In the genomic region with DNA sequence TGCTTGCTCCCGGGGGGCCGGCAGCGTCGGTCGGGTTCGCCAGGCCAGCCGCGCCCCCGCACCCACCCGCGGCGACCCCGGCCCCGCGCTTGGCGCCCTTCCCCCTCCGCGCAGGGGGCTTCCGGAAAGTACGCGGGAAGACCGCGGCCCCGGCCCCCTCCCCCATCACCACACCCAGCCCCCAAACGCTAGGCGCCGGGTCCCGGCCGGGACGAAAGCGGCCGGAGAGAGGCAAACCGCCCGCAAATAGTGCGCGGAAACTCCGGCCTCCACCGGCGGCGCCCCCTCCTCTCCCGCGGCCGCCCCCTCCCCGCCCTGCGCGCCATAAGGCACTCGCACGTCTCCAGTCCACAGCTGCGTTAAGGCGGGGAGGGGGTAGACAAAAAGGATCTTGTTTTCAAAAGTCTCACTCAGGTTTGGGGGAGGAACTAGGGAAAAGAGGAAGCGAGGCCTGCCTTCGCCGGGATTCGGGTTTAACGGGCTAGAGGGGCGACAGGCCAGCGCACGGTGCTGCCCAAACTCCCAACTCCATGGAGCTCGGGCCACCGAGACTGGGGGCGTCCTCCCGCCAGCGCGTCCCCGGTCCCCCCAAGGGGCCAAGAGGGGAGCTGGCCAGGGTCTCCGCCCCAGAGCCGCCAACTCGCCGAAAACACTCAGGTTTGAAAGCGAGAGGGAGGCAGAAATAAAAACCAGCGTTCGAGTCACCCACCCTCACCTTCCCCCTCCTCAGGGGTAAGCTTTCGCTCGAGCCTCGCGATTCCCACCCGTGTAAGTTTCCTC, we compare ENCODE assay signal across 1 cellular context.
TF ChIP-seq lines count a peak whose summit lies in the region.

No MANE protein-coding gene starts in this region.

TF ChIP-seq in K562, 482 proteins besides CTCF, POLR2A, EP300 and RAD21 (continued from another document and continues in another):
- TF ChIP-seq, protein P1, sequence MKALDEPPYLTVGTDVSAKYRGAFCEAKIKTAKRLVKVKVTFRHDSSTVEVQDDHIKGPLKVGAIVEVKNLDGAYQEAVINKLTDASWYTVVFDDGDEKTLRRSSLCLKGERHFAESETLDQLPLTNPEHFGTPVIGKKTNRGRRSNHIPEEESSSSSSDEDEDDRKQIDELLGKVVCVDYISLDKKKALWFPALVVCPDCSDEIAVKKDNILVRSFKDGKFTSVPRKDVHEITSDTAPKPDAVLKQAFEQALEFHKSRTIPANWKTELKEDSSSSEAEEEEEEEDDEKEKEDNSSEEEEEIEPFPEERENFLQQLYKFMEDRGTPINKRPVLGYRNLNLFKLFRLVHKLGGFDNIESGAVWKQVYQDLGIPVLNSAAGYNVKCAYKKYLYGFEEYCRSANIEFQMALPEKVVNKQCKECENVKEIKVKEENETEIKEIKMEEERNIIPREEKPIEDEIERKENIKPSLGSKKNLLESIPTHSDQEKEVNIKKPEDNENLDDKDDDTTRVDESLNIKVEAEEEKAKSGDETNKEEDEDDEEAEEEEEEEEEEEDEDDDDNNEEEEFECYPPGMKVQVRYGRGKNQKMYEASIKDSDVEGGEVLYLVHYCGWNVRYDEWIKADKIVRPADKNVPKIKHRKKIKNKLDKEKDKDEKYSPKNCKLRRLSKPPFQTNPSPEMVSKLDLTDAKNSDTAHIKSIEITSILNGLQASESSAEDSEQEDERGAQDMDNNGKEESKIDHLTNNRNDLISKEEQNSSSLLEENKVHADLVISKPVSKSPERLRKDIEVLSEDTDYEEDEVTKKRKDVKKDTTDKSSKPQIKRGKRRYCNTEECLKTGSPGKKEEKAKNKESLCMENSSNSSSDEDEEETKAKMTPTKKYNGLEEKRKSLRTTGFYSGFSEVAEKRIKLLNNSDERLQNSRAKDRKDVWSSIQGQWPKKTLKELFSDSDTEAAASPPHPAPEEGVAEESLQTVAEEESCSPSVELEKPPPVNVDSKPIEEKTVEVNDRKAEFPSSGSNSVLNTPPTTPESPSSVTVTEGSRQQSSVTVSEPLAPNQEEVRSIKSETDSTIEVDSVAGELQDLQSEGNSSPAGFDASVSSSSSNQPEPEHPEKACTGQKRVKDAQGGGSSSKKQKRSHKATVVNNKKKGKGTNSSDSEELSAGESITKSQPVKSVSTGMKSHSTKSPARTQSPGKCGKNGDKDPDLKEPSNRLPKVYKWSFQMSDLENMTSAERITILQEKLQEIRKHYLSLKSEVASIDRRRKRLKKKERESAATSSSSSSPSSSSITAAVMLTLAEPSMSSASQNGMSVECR (CRISPR knock-in tag; IDR thresholded peaks at IDR 0.05) = peak; percentile 54
- TF ChIP-seq ZNF311 (CRISPR knock-in tag; IDR thresholded peaks at IDR 0.05) (no peak), BRCA1 (IDR thresholded peaks at IDR 0.05) (no peak), BRCA1 (CRISPR knock-in tag; IDR thresholded peaks at IDR 0.05) (no peak), RBM39 (optimal IDR thresholded peaks at IDR 0.05; ENCODE audit: low read depth, low read length) (no peak), HDAC8 (tag; IDR thresholded peaks at IDR 0.05) (no peak), DDX20 (tag; IDR thresholded peaks at IDR 0.05; ENCODE audit: low read depth) (no peak), SETDB1 (IDR thresholded peaks at IDR 0.05; ENCODE audit: low read length) (no peak), FOXJ3 (CRISPR knock-in tag; IDR thresholded peaks at IDR 0.05) (no peak), NRF1 (conservative IDR thresholded peaks at IDR 0.05 in 1 of 2, IDR thresholded peaks at IDR 0.05 in 1 of 2) (0 out of 4 replicates have a peak, but pooled peaks of 1 of the 2 experiments have one; percentile 35), HDAC1 (IDR thresholded peaks at IDR 0.05) (no peak), WHSC1 (IDR thresholded peaks at IDR 0.05; ENCODE audit: low read length) (no peak), LARP7 (IDR thresholded peaks at IDR 0.05) (no peak), KDM5B (IDR thresholded peaks at IDR 0.05; ENCODE audit: insufficient replicate concordance, low read depth, low read length) (peak; percentile 45), ZNF324 (CRISPR knock-in tag; IDR thresholded peaks at IDR 0.05) (no peak), POLR2G (IDR thresholded peaks at IDR 0.05; ENCODE audit: low read depth, low read length) (peak; percentile 81), PTTG1 (tag; IDR thresholded peaks at IDR 0.05; ENCODE audit: low read depth) (no peak), CBX5 (IDR thresholded peaks at IDR 0.05; ENCODE audit: borderline replicate concordance, low read depth) (no peak), XRCC3 (IDR thresholded peaks at IDR 0.05) (no peak), MEF2A (IDR thresholded peaks at IDR 0.05; ENCODE audit: control insufficient read depth, low read depth, low read length) (no peak), ZNF589 (CRISPR knock-in tag; IDR thresholded peaks at IDR 0.05; ENCODE audit: low read depth) (no peak), ARNT (IDR thresholded peaks at IDR 0.05) (no peak), PHB (CRISPR knock-in tag; IDR thresholded peaks at IDR 0.05) (no peak), TAF15 (IDR thresholded peaks at IDR 0.05; ENCODE audit: low read depth, low read length) (no peak), CBX8 (IDR thresholded peaks at IDR 0.05; ENCODE audit: borderline replicate concordance, extremely low read depth, low read depth, low read length, poor library complexity, severe bottlenecking) (no peak), TAF7 (tag; IDR thresholded peaks at IDR 0.05) (no peak)
- TF ChIP-seq, protein P2, sequence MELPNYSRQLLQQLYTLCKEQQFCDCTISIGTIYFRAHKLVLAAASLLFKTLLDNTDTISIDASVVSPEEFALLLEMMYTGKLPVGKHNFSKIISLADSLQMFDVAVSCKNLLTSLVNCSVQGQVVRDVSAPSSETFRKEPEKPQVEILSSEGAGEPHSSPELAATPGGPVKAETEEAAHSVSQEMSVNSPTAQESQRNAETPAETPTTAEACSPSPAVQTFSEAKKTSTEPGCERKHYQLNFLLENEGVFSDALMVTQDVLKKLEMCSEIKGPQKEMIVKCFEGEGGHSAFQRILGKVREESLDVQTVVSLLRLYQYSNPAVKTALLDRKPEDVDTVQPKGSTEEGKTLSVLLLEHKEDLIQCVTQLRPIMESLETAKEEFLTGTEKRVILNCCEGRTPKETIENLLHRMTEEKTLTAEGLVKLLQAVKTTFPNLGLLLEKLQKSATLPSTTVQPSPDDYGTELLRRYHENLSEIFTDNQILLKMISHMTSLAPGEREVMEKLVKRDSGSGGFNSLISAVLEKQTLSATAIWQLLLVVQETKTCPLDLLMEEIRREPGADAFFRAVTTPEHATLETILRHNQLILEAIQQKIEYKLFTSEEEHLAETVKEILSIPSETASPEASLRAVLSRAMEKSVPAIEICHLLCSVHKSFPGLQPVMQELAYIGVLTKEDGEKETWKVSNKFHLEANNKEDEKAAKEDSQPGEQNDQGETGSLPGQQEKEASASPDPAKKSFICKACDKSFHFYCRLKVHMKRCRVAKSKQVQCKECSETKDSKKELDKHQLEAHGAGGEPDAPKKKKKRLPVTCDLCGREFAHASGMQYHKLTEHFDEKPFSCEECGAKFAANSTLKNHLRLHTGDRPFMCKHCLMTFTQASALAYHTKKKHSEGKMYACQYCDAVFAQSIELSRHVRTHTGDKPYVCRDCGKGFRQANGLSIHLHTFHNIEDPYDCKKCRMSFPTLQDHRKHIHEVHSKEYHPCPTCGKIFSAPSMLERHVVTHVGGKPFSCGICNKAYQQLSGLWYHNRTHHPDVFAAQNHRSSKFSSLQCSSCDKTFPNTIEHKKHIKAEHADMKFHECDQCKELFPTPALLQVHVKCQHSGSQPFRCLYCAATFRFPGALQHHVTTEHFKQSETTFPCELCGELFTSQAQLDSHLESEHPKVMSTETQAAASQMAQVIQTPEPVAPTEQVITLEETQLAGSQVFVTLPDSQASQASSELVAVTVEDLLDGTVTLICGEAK (IDR thresholded peaks at IDR 0.05) = no peak
- TF ChIP-seq, protein P2 (CRISPR knock-in tag; IDR thresholded peaks at IDR 0.05) = no peak
- TF ChIP-seq, protein P3, sequence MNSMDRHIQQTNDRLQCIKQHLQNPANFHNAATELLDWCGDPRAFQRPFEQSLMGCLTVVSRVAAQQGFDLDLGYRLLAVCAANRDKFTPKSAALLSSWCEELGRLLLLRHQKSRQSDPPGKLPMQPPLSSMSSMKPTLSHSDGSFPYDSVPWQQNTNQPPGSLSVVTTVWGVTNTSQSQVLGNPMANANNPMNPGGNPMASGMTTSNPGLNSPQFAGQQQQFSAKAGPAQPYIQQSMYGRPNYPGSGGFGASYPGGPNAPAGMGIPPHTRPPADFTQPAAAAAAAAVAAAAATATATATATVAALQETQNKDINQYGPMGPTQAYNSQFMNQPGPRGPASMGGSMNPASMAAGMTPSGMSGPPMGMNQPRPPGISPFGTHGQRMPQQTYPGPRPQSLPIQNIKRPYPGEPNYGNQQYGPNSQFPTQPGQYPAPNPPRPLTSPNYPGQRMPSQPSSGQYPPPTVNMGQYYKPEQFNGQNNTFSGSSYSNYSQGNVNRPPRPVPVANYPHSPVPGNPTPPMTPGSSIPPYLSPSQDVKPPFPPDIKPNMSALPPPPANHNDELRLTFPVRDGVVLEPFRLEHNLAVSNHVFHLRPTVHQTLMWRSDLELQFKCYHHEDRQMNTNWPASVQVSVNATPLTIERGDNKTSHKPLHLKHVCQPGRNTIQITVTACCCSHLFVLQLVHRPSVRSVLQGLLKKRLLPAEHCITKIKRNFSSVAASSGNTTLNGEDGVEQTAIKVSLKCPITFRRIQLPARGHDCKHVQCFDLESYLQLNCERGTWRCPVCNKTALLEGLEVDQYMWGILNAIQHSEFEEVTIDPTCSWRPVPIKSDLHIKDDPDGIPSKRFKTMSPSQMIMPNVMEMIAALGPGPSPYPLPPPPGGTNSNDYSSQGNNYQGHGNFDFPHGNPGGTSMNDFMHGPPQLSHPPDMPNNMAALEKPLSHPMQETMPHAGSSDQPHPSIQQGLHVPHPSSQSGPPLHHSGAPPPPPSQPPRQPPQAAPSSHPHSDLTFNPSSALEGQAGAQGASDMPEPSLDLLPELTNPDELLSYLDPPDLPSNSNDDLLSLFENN (IDR thresholded peaks at IDR 0.05; ENCODE audit: low read depth in 2 of 2, low read length in 2 of 2) = no peak
- TF ChIP-seq, protein P4, sequence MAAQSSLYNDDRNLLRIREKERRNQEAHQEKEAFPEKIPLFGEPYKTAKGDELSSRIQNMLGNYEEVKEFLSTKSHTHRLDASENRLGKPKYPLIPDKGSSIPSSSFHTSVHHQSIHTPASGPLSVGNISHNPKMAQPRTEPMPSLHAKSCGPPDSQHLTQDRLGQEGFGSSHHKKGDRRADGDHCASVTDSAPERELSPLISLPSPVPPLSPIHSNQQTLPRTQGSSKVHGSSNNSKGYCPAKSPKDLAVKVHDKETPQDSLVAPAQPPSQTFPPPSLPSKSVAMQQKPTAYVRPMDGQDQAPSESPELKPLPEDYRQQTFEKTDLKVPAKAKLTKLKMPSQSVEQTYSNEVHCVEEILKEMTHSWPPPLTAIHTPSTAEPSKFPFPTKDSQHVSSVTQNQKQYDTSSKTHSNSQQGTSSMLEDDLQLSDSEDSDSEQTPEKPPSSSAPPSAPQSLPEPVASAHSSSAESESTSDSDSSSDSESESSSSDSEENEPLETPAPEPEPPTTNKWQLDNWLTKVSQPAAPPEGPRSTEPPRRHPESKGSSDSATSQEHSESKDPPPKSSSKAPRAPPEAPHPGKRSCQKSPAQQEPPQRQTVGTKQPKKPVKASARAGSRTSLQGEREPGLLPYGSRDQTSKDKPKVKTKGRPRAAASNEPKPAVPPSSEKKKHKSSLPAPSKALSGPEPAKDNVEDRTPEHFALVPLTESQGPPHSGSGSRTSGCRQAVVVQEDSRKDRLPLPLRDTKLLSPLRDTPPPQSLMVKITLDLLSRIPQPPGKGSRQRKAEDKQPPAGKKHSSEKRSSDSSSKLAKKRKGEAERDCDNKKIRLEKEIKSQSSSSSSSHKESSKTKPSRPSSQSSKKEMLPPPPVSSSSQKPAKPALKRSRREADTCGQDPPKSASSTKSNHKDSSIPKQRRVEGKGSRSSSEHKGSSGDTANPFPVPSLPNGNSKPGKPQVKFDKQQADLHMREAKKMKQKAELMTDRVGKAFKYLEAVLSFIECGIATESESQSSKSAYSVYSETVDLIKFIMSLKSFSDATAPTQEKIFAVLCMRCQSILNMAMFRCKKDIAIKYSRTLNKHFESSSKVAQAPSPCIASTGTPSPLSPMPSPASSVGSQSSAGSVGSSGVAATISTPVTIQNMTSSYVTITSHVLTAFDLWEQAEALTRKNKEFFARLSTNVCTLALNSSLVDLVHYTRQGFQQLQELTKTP (IDR thresholded peaks at IDR 0.05; ENCODE audit: low read depth in 1 of 2, partially characterized antibody in 2 of 2) = peak in 1 of 2 experiments; percentile 35
- TF ChIP-seq, protein P5, sequence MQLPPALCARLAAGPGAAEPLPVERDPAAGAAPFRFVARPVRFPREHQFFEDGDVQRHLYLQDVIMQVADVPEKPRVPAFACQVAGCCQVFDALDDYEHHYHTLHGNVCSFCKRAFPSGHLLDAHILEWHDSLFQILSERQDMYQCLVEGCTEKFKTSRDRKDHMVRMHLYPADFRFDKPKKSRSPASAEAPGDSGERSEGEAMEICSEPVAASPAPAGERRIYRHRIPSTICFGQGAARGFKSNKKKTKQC (CRISPR knock-in tag; IDR thresholded peaks at IDR 0.05) = 0 out of 2 replicates have a peak, but pooled peaks have one; percentile 22
- TF ChIP-seq, protein P6, sequence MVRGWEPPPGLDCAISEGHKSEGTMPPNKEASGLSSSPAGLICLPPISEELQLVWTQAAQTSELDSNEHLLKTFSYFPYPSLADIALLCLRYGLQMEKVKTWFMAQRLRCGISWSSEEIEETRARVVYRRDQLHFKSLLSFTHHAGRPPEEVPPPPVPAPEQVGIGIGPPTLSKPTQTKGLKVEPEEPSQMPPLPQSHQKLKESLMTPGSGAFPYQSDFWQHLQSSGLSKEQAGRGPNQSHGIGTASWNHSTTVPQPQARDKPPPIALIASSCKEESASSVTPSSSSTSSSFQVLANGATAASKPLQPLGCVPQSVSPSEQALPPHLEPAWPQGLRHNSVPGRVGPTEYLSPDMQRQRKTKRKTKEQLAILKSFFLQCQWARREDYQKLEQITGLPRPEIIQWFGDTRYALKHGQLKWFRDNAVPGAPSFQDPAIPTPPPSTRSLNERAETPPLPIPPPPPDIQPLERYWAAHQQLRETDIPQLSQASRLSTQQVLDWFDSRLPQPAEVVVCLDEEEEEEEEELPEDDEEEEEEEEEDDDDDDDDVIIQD (CRISPR knock-in tag; IDR thresholded peaks at IDR 0.05) = no peak
